ENCODE assay signal across 14 cellular contexts in genomic region chr6:15490242-15491100, GRCh38.
DNase-seq lines count a peak whose midpoint lies in the region; ATAC-seq and TF ChIP-seq lines count a peak whose summit lies in the region.
"Had no signal": no experiment of that assay in that cellular context is flagged by ENCODE, and none has a peak within 500 bp of the region (broad histone marks: within the 10 kb centered on the region; RNA-seq: fewer than 3 reads in every experiment).

No MANE protein-coding gene starts in this region.

- no peak for TF ChIP-seq CTCF in CD4-positive, alpha-beta T cell (IDR thresholded peaks at IDR 0.05)
- TF ChIP-seq CTCF in neutrophil (IDR thresholded peaks at IDR 0.05): no peak

- peaks cover 68% of the 10 kb centered on the region for H3K36me3 ChIP-seq in HUES48 (ENCODE audit: control insufficient read depth, insufficient read depth, low read length)
- peaks cover 45% of the 10 kb centered on the region for H3K36me3 ChIP-seq in neutrophil

- ATAC-seq in CD4-positive, alpha-beta T cell (ENCODE audit: poor library complexity): no peak
- no peak for ATAC-seq in activated naive CD8-positive, alpha-beta T cell treated with anti-CD3 and anti-CD28 coated beads, Interleukin-2, amount 50 U/mL, for 24 hours
- ATAC-seq in GM18520 (IDR thresholded peaks at IDR 0.05; ENCODE audit: unreplicated experiment) (no peak), GM21529 (IDR thresholded peaks at IDR 0.05; ENCODE audit: unreplicated experiment) (no peak), HG03139 (IDR thresholded peaks at IDR 0.05; ENCODE audit: unreplicated experiment) (no peak)

- no peaks in the 10 kb centered on the region for H3K9me3 ChIP-seq in CD4-positive, alpha-beta T cell (ENCODE audit: control insufficient read depth, low read length)
- H3K9me3 ChIP-seq in HUES48 (ENCODE audit: control insufficient read depth, insufficient read depth, low read length): no peaks in the 10 kb centered on the region
- no peaks in the 10 kb centered on the region for H3K9me3 ChIP-seq in neutrophil
- H3K9me3 ChIP-seq: BLaER1 treated with 17β-estradiol and CSF1 and Interleukin-3, amounts not matched to agents 10 nM and 100 nM; gastroesophageal sphincter had no signal

- CTCF ChIA-PET in CD4-positive, alpha-beta T cell (lab: Charles Lee): no interaction called here

- POLR2A ChIA-PET in CD4-positive, alpha-beta T cell (lab: Charles Lee): no interaction called here

- H3K9ac ChIP-seq in HUES48 (ENCODE audit: low read depth, low read length): no peak overlapping the region

- no peaks in the 10 kb centered on the region for H3K27me3 Mint-ChIP-seq in CD4-positive, alpha-beta T cell
- H3K27me3 Mint-ChIP-seq in activated naive CD8-positive, alpha-beta T cell treated with anti-CD3 and anti-CD28 coated beads, Interleukin-2, amount 50 U/mL, for 24 hours: no peaks in the 10 kb centered on the region

- no peak for DNase-seq in CD4-positive, alpha-beta T cell
- no peak for DNase-seq in activated naive CD8-positive, alpha-beta T cell treated with anti-CD3 and anti-CD28 coated beads, Interleukin-2, amount 50 U/mL, for 24 hours
- DNase-seq in NCI-H1105 treated with DMSO at 0.1 percent for 48 hours (lab: John Stamatoyannopoulos, UW): no peak
- DNase-seq: SHP77 treated with DMSO at 0.1 percent for 48 hours had no signal

- peak overlapping the region; percentile 22 for H3K27ac Mint-ChIP-seq in CD4-positive, alpha-beta T cell
- H3K27ac Mint-ChIP-seq in activated naive CD8-positive, alpha-beta T cell treated with anti-CD3 and anti-CD28 coated beads, Interleukin-2, amount 50 U/mL, for 24 hours: peak overlapping the region; percentile 5

- peaks cover 47% of the 10 kb centered on the region for H3K4me1 Mint-ChIP-seq in CD4-positive, alpha-beta T cell (ENCODE audit: low read depth)
- peaks cover 36% of the 10 kb centered on the region for H3K4me1 Mint-ChIP-seq in activated naive CD8-positive, alpha-beta T cell treated with anti-CD3 and anti-CD28 coated beads, Interleukin-2, amount 50 U/mL, for 24 hours

- peaks cover 48% of the 10 kb centered on the region for H3K4me1 ChIP-seq in HUES48 (ENCODE audit: control insufficient read depth, insufficient read depth, low read length)
- peaks cover 2 to 15% of the 10 kb centered on the region in 2 experiments for H3K4me1 ChIP-seq in neutrophil (ENCODE audit: control insufficient read depth in 1 of 2, insufficient read depth in 1 of 2, low read depth in 1 of 2, low read length in 1 of 2)

- no peak overlapping the region for H3K4me3 ChIP-seq in HUES48 (ENCODE audit: low read depth, low read length)
- no peak overlapping the region for H3K4me3 ChIP-seq in neutrophil (ENCODE audit: low read depth in 1 of 2, low read length in 1 of 2)
- H3K4me3 ChIP-seq: BLaER1 treated with 17β-estradiol and CSF1 and Interleukin-3, amounts not matched to agents 10 nM and 100 nM; cardiac muscle cell; gastroesophageal sphincter; lung had no signal

- H3K27me3 ChIP-seq in CD4-positive, alpha-beta T cell (ENCODE audit: control insufficient read depth, insufficient read depth, low read length): no peaks in the 10 kb centered on the region
- H3K27me3 ChIP-seq in HUES48 (ENCODE audit: control insufficient read depth, insufficient read depth, low read length) (no peaks in the 10 kb centered on the region), neutrophil (no peaks in the 10 kb centered on the region)
- H3K27me3 ChIP-seq: BLaER1 treated with 17β-estradiol and CSF1 and Interleukin-3, amounts not matched to agents 10 nM and 100 nM; cardiac muscle cell; gastroesophageal sphincter had no signal

- H3K36me3 Mint-ChIP-seq in CD4-positive, alpha-beta T cell (ENCODE audit: low read depth): peaks cover 49% of the 10 kb centered on the region
- peaks cover 32% of the 10 kb centered on the region for H3K36me3 Mint-ChIP-seq in activated naive CD8-positive, alpha-beta T cell treated with anti-CD3 and anti-CD28 coated beads, Interleukin-2, amount 50 U/mL, for 24 hours (ENCODE audit: low read depth)

- no peaks in the 10 kb centered on the region for H3K9me3 Mint-ChIP-seq in CD4-positive, alpha-beta T cell
- H3K9me3 Mint-ChIP-seq in activated naive CD8-positive, alpha-beta T cell treated with anti-CD3 and anti-CD28 coated beads, Interleukin-2, amount 50 U/mL, for 24 hours: no peaks in the 10 kb centered on the region
- H3K9me3 Mint-ChIP-seq: activated naive CD4-positive, alpha-beta T cell treated with anti-CD3 and anti-CD28 coated beads, Interleukin-2, amount 50 U/mL, for 72 hours had no signal

- intact Hi-C loops in CD4-positive, alpha-beta T cell (cut with DNase I, micrococcal nuclease): loop anchor here in 1 of 2 experiments (1.0 to 2.0 kb wide), 4 partner anchors 132 to 1362 kb away; no protein-coding TSS in a partner anchor

- H3K4me3 Mint-ChIP-seq in CD4-positive, alpha-beta T cell: no peak overlapping the region
- no peak overlapping the region for H3K4me3 Mint-ChIP-seq in activated naive CD8-positive, alpha-beta T cell treated with anti-CD3 and anti-CD28 coated beads, Interleukin-2, amount 50 U/mL, for 24 hours

- no peak overlapping the region for H3K27ac ChIP-seq in CD4-positive, alpha-beta T cell (ENCODE audit: low read depth, low read length)
- H3K27ac ChIP-seq in HUES48 (ENCODE audit: low read depth, low read length) (peak overlapping the region; percentile 8), neutrophil (peak overlapping the region; percentile 2)
- H3K27ac ChIP-seq: cardiac muscle cell had no signal
